1 cellular context compared by ENCODE assay signal in the genomic region with DNA sequence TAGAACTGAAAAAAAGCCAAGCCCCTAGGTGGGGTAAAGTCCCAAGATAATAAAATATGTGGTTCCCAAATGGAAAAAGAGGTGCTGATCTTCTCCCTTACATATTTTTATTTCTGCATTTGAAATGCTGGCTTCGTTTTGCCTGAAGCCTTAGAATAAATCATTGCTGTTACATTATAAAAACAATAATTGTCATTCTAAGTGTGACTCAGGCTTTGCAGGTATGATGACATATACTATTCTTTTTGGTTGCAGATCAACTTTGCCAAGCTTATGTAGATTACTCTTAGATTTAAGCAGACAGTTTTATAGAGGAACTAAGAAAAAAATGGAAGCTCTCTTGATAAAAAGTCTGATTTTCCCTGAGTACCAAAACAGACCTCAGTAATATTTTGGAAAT.
TF ChIP-seq lines count a peak whose summit lies in the region.

No MANE protein-coding gene starts in this region.

TF ChIP-seq in HEK293, 187 proteins besides CTCF, POLR2A, EP300 and RAD21 (continued from another document):
- peak; percentile 63 for TF ChIP-seq PRDM6 (tag by site-specific recombination; IDR thresholded peaks at IDR 0.05)
